ENCODE assay signal across 1 cellular context in genomic region chr2:43612944-43613343, GRCh38.
TF ChIP-seq lines count a peak whose summit lies in the region.

No MANE protein-coding gene starts in this region.

TF ChIP-seq in HCT116, 20 proteins besides CTCF, POLR2A, EP300 and RAD21 (continued from another document):
- TF ChIP-seq, protein P1, sequence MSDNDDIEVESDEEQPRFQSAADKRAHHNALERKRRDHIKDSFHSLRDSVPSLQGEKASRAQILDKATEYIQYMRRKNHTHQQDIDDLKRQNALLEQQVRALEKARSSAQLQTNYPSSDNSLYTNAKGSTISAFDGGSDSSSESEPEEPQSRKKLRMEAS (IDR thresholded peaks at IDR 0.05) = no peak
- TF ChIP-seq SIN3A (IDR thresholded peaks at IDR 0.05; ENCODE audit: low read depth) = no peak
- no peak for TF ChIP-seq SRF (IDR thresholded peaks at IDR 0.05; ENCODE audit: low read depth)
- no peak for TF ChIP-seq ELF1 (IDR thresholded peaks at IDR 0.05; ENCODE audit: borderline replicate concordance, low read depth)
- TF ChIP-seq EZH2 (IDR thresholded peaks at IDR 0.05) = no peak
